Comparison of ENCODE assay signal across 13 cellular contexts in genomic region chr2:7573166-7573845, GRCh38.
"Had no signal": no experiment of that assay in that cellular context is flagged by ENCODE, and none has a peak within 500 bp of the region (broad histone marks: within the 10 kb centered on the region; RNA-seq: fewer than 3 reads in every experiment).

No MANE protein-coding gene starts in this region.

- DNase-seq: effector memory CD8-positive, alpha-beta T cell; gastrocnemius medialis; left colon; lower lobe of right lung; tibial artery had no signal

- H3K36me3 Mint-ChIP-seq: stimulated activated memory B cell treated with anti-CD40 and anti-IgM and Interleukin-4, amounts not matched to agents 10 μg/mL and 1 μg/mL and 100 μg/mL, for 72 hours had no signal

- H3K27ac Mint-ChIP-seq: activated CD4-positive, alpha-beta T cell treated with anti-CD3 and anti-CD28 coated beads for 36 hours; activated T-cell treated with anti-CD3 and anti-CD28 coated beads, Interleukin-2, amount 50 U/mL, for 72 hours; dendritic cell treated with granulocyte-macrophage colony-stimulating factor and Interleukin-4, amounts not matched to agents 40 ng/mL and 50 ng/mL, for 4 days; effector memory CD8-positive, alpha-beta T cell; mesothelial cell of epicardium; stimulated activated memory B cell treated with anti-CD40 and anti-IgM and Interleukin-4, amounts not matched to agents 10 μg/mL and 1 μg/mL and 100 μg/mL, for 72 hours had no signal

- H3K27me3 Mint-ChIP-seq: activated CD4-positive, alpha-beta T cell treated with anti-CD3 and anti-CD28 coated beads for 36 hours; activated CD8-positive, alpha-beta T cell treated with anti-CD3 and anti-CD28 coated beads for 36 hours; activated naive CD8-positive, alpha-beta T cell; effector memory CD8-positive, alpha-beta T cell had no signal

- H3K4me3 Mint-ChIP-seq: activated CD4-positive, alpha-beta T cell treated with anti-CD3 and anti-CD28 coated beads for 36 hours; dendritic cell treated with granulocyte-macrophage colony-stimulating factor and Interleukin-4, amounts not matched to agents 40 ng/mL and 50 ng/mL, for 4 days; effector memory CD8-positive, alpha-beta T cell; mesothelial cell of epicardium; stimulated activated memory B cell treated with anti-CD40 and anti-IgM and Interleukin-4, amounts not matched to agents 10 μg/mL and 1 μg/mL and 100 μg/mL, for 72 hours; T-helper 1 cell treated with Interleukin-12 subunit alpha and Interleukin-12 subunit beta and Interleukin-4 antibody, amounts not matched to agents 30 μg/mL and 1 μg/mL, for 36 hours had no signal

- H3K27ac ChIP-seq: gastrocnemius medialis, lower lobe of right lung, tibial artery had no signal

- ATAC-seq: effector memory CD8-positive, alpha-beta T cell; gastrocnemius medialis; left colon; lower lobe of right lung; stimulated activated memory B cell treated with anti-CD40 and anti-IgM and Interleukin-4, amounts not matched to agents 10 μg/mL and 1 μg/mL and 100 μg/mL, for 72 hours had no signal

- H3K4me1 Mint-ChIP-seq: mesothelial cell of epicardium; stimulated activated memory B cell treated with anti-CD40 and anti-IgM and Interleukin-4, amounts not matched to agents 10 μg/mL and 1 μg/mL and 100 μg/mL, for 72 hours had no signal
